Comparison of ENCODE assay signal across 8 cellular contexts in genomic region chr9:128635266-128636023, GRCh38.
DNase-seq lines count a peak whose midpoint lies in the region; ATAC-seq lines count a peak whose summit lies in the region.

No MANE protein-coding gene starts in this region.

- no peak for ATAC-seq in GM19452 (IDR thresholded peaks at IDR 0.05; ENCODE audit: unreplicated experiment)

- intact Hi-C loops in posterior cingulate gyrus (cut with DNase I): loop anchor here (2.0 kb wide), 1 partner anchor 17 kb away; no protein-coding TSS in a partner anchor

- peak; percentile 27 for DNase-seq in COR-L47 (lab: John Stamatoyannopoulos, UW)
- peak; percentile 95 for DNase-seq in HuH-7 (ENCODE audit: low spot score)
- DNase-seq in T1000 (lab: John Stamatoyannopoulos, UW): peak; percentile 95
- peak; percentile 98 for DNase-seq in glomerular visceral epithelial cell (ENCODE audit: extremely low spot score)
- peak in 7 of 10 donors; percentile 45 to 93 (median 62) for DNase-seq in posterior cingulate gyrus
- DNase-seq in activated T-cell treated with anti-CD3 and anti-CD28 coated beads for 4 hours: no peak
- no peak for DNase-seq in retina

Comparison
In these comparisons a context has a peak if more than half of its experiments do, and no peak if none do; other contexts are left out.
1. DNase-seq: peak in COR-L47 (single experiment), HuH-7 (single experiment), T1000 (single experiment), glomerular visceral epithelial cell (single experiment) and posterior cingulate gyrus (7 of 10); none in activated T-cell treated with anti-CD3 and anti-CD28 coated beads for 4 hours (single experiment) and retina (single experiment).